In genomic region chr3:4752201-4753072, GRCh38 we compare ENCODE assay signal across 9 cellular contexts.
A peak's percentile ranks its signal among the peaks of the same experiment; 100 is the strongest.
DNase-seq lines count a peak whose midpoint lies in the region; ATAC-seq and TF ChIP-seq lines count a peak whose summit lies in the region.
"Had no signal": no experiment of that assay in that cellular context is flagged by ENCODE, and none has a peak within 500 bp of the region (broad histone marks: within the 10 kb centered on the region; RNA-seq: fewer than 3 reads in every experiment).

No MANE protein-coding gene starts in this region.

- no peak for ATAC-seq in HG03571 (IDR thresholded peaks at IDR 0.05; ENCODE audit: unreplicated experiment)
- ATAC-seq in HG02973 (IDR thresholded peaks at IDR 0.05; ENCODE audit: unreplicated experiment): no peak

- H3K4me1 Mint-ChIP-seq in nephron (peaks cover 33% of the 10 kb centered on the region), glutamatergic neuron (ENCODE audit: low read depth, unreplicated experiment) (peaks cover 4% of the 10 kb centered on the region)

- H3K27ac Mint-ChIP-seq in nephron: peak overlapping the region; percentile 91 to 97 (median 94)
- no peak overlapping the region for H3K27ac Mint-ChIP-seq in glutamatergic neuron (ENCODE audit: unreplicated experiment)

- H3K9me3 Mint-ChIP-seq in nephron: no peaks in the 10 kb centered on the region
- no peaks in the 10 kb centered on the region for H3K9me3 Mint-ChIP-seq in glutamatergic neuron (ENCODE audit: unreplicated experiment)

- TF ChIP-seq CTCF in coronary artery (IDR thresholded peaks at IDR 0.05) (no peak), nephron (IDR thresholded peaks at IDR 0.05; ENCODE audit: unreplicated experiment in 3 of 3) (no peak), glutamatergic neuron (IDR thresholded peaks at IDR 0.05; ENCODE audit: partially characterized antibody, unreplicated experiment) (no peak)

- H3K27me3 Mint-ChIP-seq in nephron (ENCODE audit: low read depth): no peaks in the 10 kb centered on the region
- no peaks in the 10 kb centered on the region for H3K27me3 Mint-ChIP-seq in glutamatergic neuron (ENCODE audit: unreplicated experiment)

- DNase-seq in EH (ENCODE audit: low read depth): peak; percentile 54
- peak; percentile 82 for DNase-seq in HuH-7 (ENCODE audit: low spot score)
- DNase-seq in coronary artery (ENCODE audit: low spot score): no peak
- no peak for DNase-seq in NCI-H1417 (lab: John Stamatoyannopoulos, UW)
- DNase-seq in glutamatergic neuron: no peak
- DNase-seq: NCI-H146 had no signal

- H3K27ac ChIP-seq in coronary artery: peak overlapping the region; percentile 24 to 39

- peak overlapping the region in 1 of 3 experiments; percentile 33 for H3K4me3 Mint-ChIP-seq in nephron
- H3K4me3 Mint-ChIP-seq in glutamatergic neuron (ENCODE audit: unreplicated experiment): no peak overlapping the region

- H3K36me3 Mint-ChIP-seq in nephron (ENCODE audit: low read depth) (peaks cover 61% of the 10 kb centered on the region), glutamatergic neuron (ENCODE audit: unreplicated experiment) (peaks cover 5% of the 10 kb centered on the region)

- no peak overlapping the region for H3K4me3 ChIP-seq in coronary artery

Comparison
In these comparisons a context has a peak if more than half of its experiments do, and no peak if none do; other contexts are left out.
1. DNase-seq: peak in EH (single experiment) and HuH-7 (single experiment); none in coronary artery (single experiment), NCI-H1417 (0 of 3) and glutamatergic neuron (single experiment).